1 cellular context compared by ENCODE assay signal in genomic region chr3:120095226-120096165, GRCh38.
TF ChIP-seq lines count a peak whose summit lies in the region.

No MANE protein-coding gene starts in this region.

TF ChIP-seq in HepG2, 621 proteins besides CTCF, POLR2A, EP300 and RAD21 (continued from another document and continues in another):
- TF ChIP-seq ZNF75D (CRISPR knock-in tag; IDR thresholded peaks at IDR 0.05; ENCODE audit: borderline replicate concordance) (no peak), MTA3 (CRISPR knock-in tag; IDR thresholded peaks at IDR 0.05) (no peak), ATF2 (CRISPR knock-in tag; IDR thresholded peaks at IDR 0.05) (peak; percentile 89; the same call in 1 of the 2 replicates), JUND (CRISPR knock-in tag; IDR thresholded peaks at IDR 0.05) (no peak), NFKBIZ (CRISPR knock-in tag; IDR thresholded peaks at IDR 0.05) (peak; percentile 51; the same call in 1 of the 2 replicates), POGZ (CRISPR knock-in tag; IDR thresholded peaks at IDR 0.05) (no peak; the same call in 1 of the 2 replicates), MYNN (CRISPR knock-in tag; IDR thresholded peaks at IDR 0.05; ENCODE audit: low read depth) (peak; percentile 75; the same call in 1 of the 2 replicates), PCBP1 (IDR thresholded peaks at IDR 0.05; ENCODE audit: borderline replicate concordance, low read depth, low read length) (no peak), THAP7 (CRISPR knock-in tag; IDR thresholded peaks at IDR 0.05) (peak; percentile 48), KLF6 (CRISPR knock-in tag; IDR thresholded peaks at IDR 0.05) (peak; percentile 86), BCL6 (CRISPR knock-in tag; IDR thresholded peaks at IDR 0.05) (0 out of 2 replicates have a peak, but pooled peaks have one; percentile 8), ZIK1 (CRISPR knock-in tag; IDR thresholded peaks at IDR 0.05; ENCODE audit: borderline replicate concordance, low read depth) (no peak), ZNF672 (CRISPR knock-in tag; IDR thresholded peaks at IDR 0.05) (no peak), GLI4 (CRISPR knock-in tag; IDR thresholded peaks at IDR 0.05; ENCODE audit: borderline replicate concordance) (peak; percentile 67; the same call in 1 of the 2 replicates), DPF2 (CRISPR knock-in tag; IDR thresholded peaks at IDR 0.05; ENCODE audit: borderline replicate concordance, low read depth) (no peak), NBN (conservative IDR thresholded peaks at IDR 0.05) (no peak), BRCA1 (CRISPR knock-in tag; IDR thresholded peaks at IDR 0.05) (no peak; the same call in 1 of the 2 replicates), ZNF740 (CRISPR knock-in tag; IDR thresholded peaks at IDR 0.05) (peak; percentile 65), HOXA5 (CRISPR knock-in tag; IDR thresholded peaks at IDR 0.05) (peak; percentile 26), PRMT3 (CRISPR knock-in tag; IDR thresholded peaks at IDR 0.05; ENCODE audit: borderline replicate concordance, low read depth) (0 out of 2 replicates have a peak, but pooled peaks have one; percentile 49), HOXA7 (CRISPR knock-in tag; IDR thresholded peaks at IDR 0.05) (no peak), MEF2D (CRISPR knock-in tag; IDR thresholded peaks at IDR 0.05) (peak; percentile 67), NR2C2 (CRISPR knock-in tag; IDR thresholded peaks at IDR 0.05; ENCODE audit: borderline replicate concordance) (peak; percentile 55; the same call in 1 of the 2 replicates), GATA4 (IDR thresholded peaks at IDR 0.05; ENCODE audit: borderline replicate concordance, low read depth) (peak; percentile 24), ZZZ3 (CRISPR knock-in tag; IDR thresholded peaks at IDR 0.05; ENCODE audit: borderline replicate concordance) (peak; percentile 56), ZNF264 (CRISPR knock-in tag; IDR thresholded peaks at IDR 0.05) (no peak), ZSCAN31 (CRISPR knock-in tag; IDR thresholded peaks at IDR 0.05; ENCODE audit: low read depth) (peak; percentile 57), PLRG1 (conservative IDR thresholded peaks at IDR 0.05) (no peak), ZNF18 (CRISPR knock-in tag; IDR thresholded peaks at IDR 0.05; ENCODE audit: insufficient replicate concordance) (peak; percentile 69), CHCHD3 (CRISPR knock-in tag; IDR thresholded peaks at IDR 0.05) (no peak), MBNL3 (CRISPR knock-in tag; conservative IDR thresholded peaks at IDR 0.05) (no peak), NFYB (CRISPR knock-in tag; IDR thresholded peaks at IDR 0.05) (no peak), ZNF414 (CRISPR knock-in tag; IDR thresholded peaks at IDR 0.05) (no peak)
- TF ChIP-seq, protein P1, sequence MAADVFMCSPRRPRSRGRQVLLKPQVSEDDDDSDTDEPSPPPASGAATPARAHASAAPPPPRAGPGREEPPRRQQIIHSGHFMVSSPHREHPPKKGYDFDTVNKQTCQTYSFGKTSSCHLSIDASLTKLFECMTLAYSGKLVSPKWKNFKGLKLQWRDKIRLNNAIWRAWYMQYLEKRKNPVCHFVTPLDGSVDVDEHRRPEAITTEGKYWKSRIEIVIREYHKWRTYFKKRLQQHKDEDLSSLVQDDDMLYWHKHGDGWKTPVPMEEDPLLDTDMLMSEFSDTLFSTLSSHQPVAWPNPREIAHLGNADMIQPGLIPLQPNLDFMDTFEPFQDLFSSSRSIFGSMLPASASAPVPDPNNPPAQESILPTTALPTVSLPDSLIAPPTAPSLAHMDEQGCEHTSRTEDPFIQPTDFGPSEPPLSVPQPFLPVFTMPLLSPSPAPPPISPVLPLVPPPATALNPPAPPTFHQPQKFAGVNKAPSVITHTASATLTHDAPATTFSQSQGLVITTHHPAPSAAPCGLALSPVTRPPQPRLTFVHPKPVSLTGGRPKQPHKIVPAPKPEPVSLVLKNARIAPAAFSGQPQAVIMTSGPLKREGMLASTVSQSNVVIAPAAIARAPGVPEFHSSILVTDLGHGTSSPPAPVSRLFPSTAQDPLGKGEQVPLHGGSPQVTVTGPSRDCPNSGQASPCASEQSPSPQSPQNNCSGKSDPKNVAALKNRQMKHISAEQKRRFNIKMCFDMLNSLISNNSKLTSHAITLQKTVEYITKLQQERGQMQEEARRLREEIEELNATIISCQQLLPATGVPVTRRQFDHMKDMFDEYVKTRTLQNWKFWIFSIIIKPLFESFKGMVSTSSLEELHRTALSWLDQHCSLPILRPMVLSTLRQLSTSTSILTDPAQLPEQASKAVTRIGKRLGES (CRISPR knock-in tag; IDR thresholded peaks at IDR 0.05; ENCODE audit: borderline replicate concordance), result no peak
- TF ChIP-seq, protein P2, sequence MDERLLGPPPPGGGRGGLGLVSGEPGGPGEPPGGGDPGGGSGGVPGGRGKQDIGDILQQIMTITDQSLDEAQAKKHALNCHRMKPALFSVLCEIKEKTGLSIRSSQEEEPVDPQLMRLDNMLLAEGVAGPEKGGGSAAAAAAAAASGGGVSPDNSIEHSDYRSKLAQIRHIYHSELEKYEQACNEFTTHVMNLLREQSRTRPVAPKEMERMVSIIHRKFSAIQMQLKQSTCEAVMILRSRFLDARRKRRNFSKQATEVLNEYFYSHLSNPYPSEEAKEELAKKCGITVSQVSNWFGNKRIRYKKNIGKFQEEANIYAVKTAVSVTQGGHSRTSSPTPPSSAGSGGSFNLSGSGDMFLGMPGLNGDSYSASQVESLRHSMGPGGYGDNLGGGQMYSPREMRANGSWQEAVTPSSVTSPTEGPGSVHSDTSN (CRISPR knock-in tag; IDR thresholded peaks at IDR 0.05), result no peak
- TF ChIP-seq, protein P3, sequence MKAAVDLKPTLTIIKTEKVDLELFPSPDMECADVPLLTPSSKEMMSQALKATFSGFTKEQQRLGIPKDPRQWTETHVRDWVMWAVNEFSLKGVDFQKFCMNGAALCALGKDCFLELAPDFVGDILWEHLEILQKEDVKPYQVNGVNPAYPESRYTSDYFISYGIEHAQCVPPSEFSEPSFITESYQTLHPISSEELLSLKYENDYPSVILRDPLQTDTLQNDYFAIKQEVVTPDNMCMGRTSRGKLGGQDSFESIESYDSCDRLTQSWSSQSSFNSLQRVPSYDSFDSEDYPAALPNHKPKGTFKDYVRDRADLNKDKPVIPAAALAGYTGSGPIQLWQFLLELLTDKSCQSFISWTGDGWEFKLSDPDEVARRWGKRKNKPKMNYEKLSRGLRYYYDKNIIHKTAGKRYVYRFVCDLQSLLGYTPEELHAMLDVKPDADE (CRISPR knock-in tag; IDR thresholded peaks at IDR 0.05), result no peak
- TF ChIP-seq, protein P4, sequence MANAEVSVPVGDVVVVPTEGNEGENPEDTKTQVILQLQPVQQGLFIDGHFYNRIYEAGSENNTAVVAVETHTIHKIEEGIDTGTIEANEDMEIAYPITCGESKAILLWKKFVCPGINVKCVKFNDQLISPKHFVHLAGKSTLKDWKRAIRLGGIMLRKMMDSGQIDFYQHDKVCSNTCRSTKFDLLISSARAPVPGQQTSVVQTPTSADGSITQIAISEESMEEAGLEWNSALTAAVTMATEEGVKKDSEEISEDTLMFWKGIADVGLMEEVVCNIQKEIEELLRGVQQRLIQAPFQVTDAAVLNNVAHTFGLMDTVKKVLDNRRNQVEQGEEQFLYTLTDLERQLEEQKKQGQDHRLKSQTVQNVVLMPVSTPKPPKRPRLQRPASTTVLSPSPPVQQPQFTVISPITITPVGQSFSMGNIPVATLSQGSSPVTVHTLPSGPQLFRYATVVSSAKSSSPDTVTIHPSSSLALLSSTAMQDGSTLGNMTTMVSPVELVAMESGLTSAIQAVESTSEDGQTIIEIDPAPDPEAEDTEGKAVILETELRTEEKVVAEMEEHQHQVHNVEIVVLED (CRISPR knock-in tag; IDR thresholded peaks at IDR 0.05; ENCODE audit: borderline replicate concordance), result peak; percentile 37
- TF ChIP-seq, protein P5, sequence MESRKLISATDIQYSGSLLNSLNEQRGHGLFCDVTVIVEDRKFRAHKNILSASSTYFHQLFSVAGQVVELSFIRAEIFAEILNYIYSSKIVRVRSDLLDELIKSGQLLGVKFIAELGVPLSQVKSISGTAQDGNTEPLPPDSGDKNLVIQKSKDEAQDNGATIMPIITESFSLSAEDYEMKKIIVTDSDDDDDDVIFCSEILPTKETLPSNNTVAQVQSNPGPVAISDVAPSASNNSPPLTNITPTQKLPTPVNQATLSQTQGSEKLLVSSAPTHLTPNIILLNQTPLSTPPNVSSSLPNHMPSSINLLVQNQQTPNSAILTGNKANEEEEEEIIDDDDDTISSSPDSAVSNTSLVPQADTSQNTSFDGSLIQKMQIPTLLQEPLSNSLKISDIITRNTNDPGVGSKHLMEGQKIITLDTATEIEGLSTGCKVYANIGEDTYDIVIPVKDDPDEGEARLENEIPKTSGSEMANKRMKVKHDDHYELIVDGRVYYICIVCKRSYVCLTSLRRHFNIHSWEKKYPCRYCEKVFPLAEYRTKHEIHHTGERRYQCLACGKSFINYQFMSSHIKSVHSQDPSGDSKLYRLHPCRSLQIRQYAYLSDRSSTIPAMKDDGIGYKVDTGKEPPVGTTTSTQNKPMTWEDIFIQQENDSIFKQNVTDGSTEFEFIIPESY (CRISPR knock-in tag; IDR thresholded peaks at IDR 0.05), result no peak; the same call in 1 of the 2 replicates
- TF ChIP-seq, protein P6, sequence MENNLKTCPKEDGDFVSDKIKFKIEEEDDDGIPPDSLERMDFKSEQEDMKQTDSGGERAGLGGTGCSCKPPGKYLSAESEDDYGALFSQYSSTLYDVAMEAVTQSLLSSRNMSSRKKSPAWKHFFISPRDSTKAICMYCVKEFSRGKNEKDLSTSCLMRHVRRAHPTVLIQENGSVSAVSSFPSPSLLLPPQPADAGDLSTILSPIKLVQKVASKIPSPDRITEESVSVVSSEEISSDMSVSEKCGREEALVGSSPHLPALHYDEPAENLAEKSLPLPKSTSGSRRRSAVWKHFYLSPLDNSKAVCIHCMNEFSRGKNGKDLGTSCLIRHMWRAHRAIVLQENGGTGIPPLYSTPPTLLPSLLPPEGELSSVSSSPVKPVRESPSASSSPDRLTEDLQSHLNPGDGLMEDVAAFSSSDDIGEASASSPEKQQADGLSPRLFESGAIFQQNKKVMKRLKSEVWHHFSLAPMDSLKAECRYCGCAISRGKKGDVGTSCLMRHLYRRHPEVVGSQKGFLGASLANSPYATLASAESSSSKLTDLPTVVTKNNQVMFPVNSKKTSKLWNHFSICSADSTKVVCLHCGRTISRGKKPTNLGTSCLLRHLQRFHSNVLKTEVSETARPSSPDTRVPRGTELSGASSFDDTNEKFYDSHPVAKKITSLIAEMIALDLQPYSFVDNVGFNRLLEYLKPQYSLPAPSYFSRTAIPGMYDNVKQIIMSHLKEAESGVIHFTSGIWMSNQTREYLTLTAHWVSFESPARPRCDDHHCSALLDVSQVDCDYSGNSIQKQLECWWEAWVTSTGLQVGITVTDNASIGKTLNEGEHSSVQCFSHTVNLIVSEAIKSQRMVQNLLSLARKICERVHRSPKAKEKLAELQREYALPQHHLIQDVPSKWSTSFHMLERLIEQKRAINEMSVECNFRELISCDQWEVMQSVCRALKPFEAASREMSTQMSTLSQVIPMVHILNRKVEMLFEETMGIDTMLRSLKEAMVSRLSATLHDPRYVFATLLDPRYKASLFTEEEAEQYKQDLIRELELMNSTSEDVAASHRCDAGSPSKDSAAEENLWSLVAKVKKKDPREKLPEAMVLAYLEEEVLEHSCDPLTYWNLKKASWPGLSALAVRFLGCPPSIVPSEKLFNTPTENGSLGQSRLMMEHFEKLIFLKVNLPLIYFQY (CRISPR knock-in tag; IDR thresholded peaks at IDR 0.05; ENCODE audit: borderline replicate concordance), result peak; percentile 66
